In genomic region chr2:85854166-85854509, GRCh38 we compare ENCODE assay signal across 10 cellular contexts. TPM values are rescaled to one million over a fixed set of nuclear protein-coding genes. Genes with fewer than 3 reads are reported as not detected.
DNase-seq lines count a peak whose midpoint lies in the region; ATAC-seq, FAIRE-seq and TF ChIP-seq lines count a peak whose summit lies in the region.
"Had no signal": no experiment of that assay in that cellular context is flagged by ENCODE, and none has a peak within 500 bp of the region (broad histone marks: within the 10 kb centered on the region; RNA-seq: fewer than 3 reads in every experiment).

No MANE protein-coding gene starts in this region.

- peak overlapping the region; percentile 100 for H3K27ac Mint-ChIP-seq in activated CD8-positive, alpha-beta T cell treated with anti-CD3 and anti-CD28 coated beads, Interleukin-2, amount 10 ng/mL, durations not matched to agents 7 days and 5 days
- H3K27ac Mint-ChIP-seq in natural killer cell, result peak overlapping the region; percentile 94 to 99

- no peaks in the 10 kb centered on the region for H3K27me3 Mint-ChIP-seq in activated CD8-positive, alpha-beta T cell treated with anti-CD3 and anti-CD28 coated beads, Interleukin-2, amount 10 ng/mL, durations not matched to agents 7 days and 5 days (ENCODE audit: low read depth)
- no peaks in the 10 kb centered on the region for H3K27me3 Mint-ChIP-seq in natural killer cell (ENCODE audit: low read depth in 2 of 2)

- H3K36me3 Mint-ChIP-seq in activated CD8-positive, alpha-beta T cell treated with anti-CD3 and anti-CD28 coated beads, Interleukin-2, amount 10 ng/mL, durations not matched to agents 7 days and 5 days (ENCODE audit: low read depth), result peaks cover 82% of the 10 kb centered on the region
- H3K36me3 Mint-ChIP-seq in natural killer cell, result peaks cover 5% of the 10 kb centered on the region

- POLR2A ChIA-PET in activated CD8-positive, alpha-beta T cell treated with anti-CD3 and anti-CD28 coated beads, Interleukin-2, amount 10 ng/mL, durations not matched to agents 7 days and 5 days (lab: Charles Lee), result interaction anchor here (0.6 to 2.0 kb wide), 11 partner anchors 9 to 322 kb away, joined by 3 to 13 read pairs (median 5); partner anchors contain the start of genes POLR1A, PTCD3 and ST3GAL5

- TF ChIP-seq CTCF in natural killer cell (IDR thresholded peaks at IDR 0.05), result no peak

- no peak for FAIRE-seq in frontal cortex (lab: Jason Lieb, UNC)
- FAIRE-seq: kidney had no signal

- H3K9me3 Mint-ChIP-seq in activated CD8-positive, alpha-beta T cell treated with anti-CD3 and anti-CD28 coated beads, Interleukin-2, amount 10 ng/mL, durations not matched to agents 7 days and 5 days (ENCODE audit: insufficient read depth), result peaks cover 8% of the 10 kb centered on the region
- H3K9me3 Mint-ChIP-seq in natural killer cell, result no peaks in the 10 kb centered on the region

- intact Hi-C loops in natural killer cell (cut with micrococcal nuclease), result no loop called here

- CTCF ChIA-PET in activated CD8-positive, alpha-beta T cell treated with anti-CD3 and anti-CD28 coated beads, Interleukin-2, amount 10 ng/mL, durations not matched to agents 7 days and 5 days (lab: Charles Lee), result interaction anchor here (0.9 to 8.3 kb wide), 12 partner anchors 9 to 252 kb away, joined by 3 to 80 read pairs (median 4); partner anchors contain the start of genes POLR1A, PTCD3 and ST3GAL5

- H3K4me3 Mint-ChIP-seq in activated CD8-positive, alpha-beta T cell treated with anti-CD3 and anti-CD28 coated beads, Interleukin-2, amount 10 ng/mL, durations not matched to agents 7 days and 5 days, result peak overlapping the region; percentile 83
- peak overlapping the region; percentile 91 for H3K4me3 Mint-ChIP-seq in natural killer cell

- H3K4me1 Mint-ChIP-seq in activated CD8-positive, alpha-beta T cell treated with anti-CD3 and anti-CD28 coated beads, Interleukin-2, amount 10 ng/mL, durations not matched to agents 7 days and 5 days (ENCODE audit: low read depth), result peaks cover 59% of the 10 kb centered on the region
- peaks cover 66 to 67% of the 10 kb centered on the region in 2 donors for H3K4me1 Mint-ChIP-seq in natural killer cell

- peak; percentile 14 for ATAC-seq in GM18498 (IDR thresholded peaks at IDR 0.05; ENCODE audit: unreplicated experiment)
- ATAC-seq in HG02623 (IDR thresholded peaks at IDR 0.05; ENCODE audit: unreplicated experiment), result peak; percentile 4
- peak; percentile 30 for ATAC-seq in activated CD8-positive, alpha-beta T cell treated with anti-CD3 and anti-CD28 coated beads, Interleukin-2, amount 10 ng/mL, durations not matched to agents 7 days and 5 days
- ATAC-seq in natural killer cell, result peak in 2 of 3 donors; percentile 17 to 19
- ATAC-seq in HG02610 (IDR thresholded peaks at IDR 0.05; ENCODE audit: unreplicated experiment), result no peak
- no peak for ATAC-seq in HG03108 (IDR thresholded peaks at IDR 0.05; ENCODE audit: unreplicated experiment)

- DNase-seq in activated CD8-positive, alpha-beta T cell treated with anti-CD3 and anti-CD28 coated beads, Interleukin-2, amount 10 ng/mL, durations not matched to agents 7 days and 5 days, result peak; percentile 49
- DNase-seq in natural killer cell, result peak; percentile 37
- DNase-seq in frontal cortex (ENCODE audit: low spot score in 2 of 2), result no peak
- DNase-seq in COLO668 (lab: John Stamatoyannopoulos, UW; ENCODE audit: unreplicated experiment), result no peak
- DNase-seq: kidney, SIG-M5 had no signal

RNA-seq across cellular contexts. Expression of gene ST3GAL5, which starts 34.7 kb away (rescaled TPM):
- 10 to 100 TPM; 43.4 to 46.7 TPM for total RNA-seq in activated CD8-positive, alpha-beta T cell treated with anti-CD3 and anti-CD28 coated beads, Interleukin-2, amount 10 ng/mL, durations not matched to agents 7 days and 5 days
- 10 to 100 TPM; 54.6 to 72.4 (median 66.1) TPM for total RNA-seq in natural killer cell
- 44.4 TPM for total RNA-seq in frontal cortex

Comparison
In these comparisons a context has a peak if more than half of its experiments do, and no peak if none do; other contexts are left out.
1. ATAC-seq: peak in GM18498 (single experiment), HG02623 (single experiment), activated CD8-positive, alpha-beta T cell treated with anti-CD3 and anti-CD28 coated beads, Interleukin-2, amount 10 ng/mL, durations not matched to agents 7 days and 5 days (single experiment) and natural killer cell (2 of 3); none in HG02610 (single experiment) and HG03108 (single experiment).
2. DNase-seq: peak in activated CD8-positive, alpha-beta T cell treated with anti-CD3 and anti-CD28 coated beads, Interleukin-2, amount 10 ng/mL, durations not matched to agents 7 days and 5 days (single experiment) and natural killer cell (single experiment); none in frontal cortex (0 of 2) and COLO668 (single experiment).